Comparison of ENCODE assay signal across 14 cellular contexts in the genomic region with DNA sequence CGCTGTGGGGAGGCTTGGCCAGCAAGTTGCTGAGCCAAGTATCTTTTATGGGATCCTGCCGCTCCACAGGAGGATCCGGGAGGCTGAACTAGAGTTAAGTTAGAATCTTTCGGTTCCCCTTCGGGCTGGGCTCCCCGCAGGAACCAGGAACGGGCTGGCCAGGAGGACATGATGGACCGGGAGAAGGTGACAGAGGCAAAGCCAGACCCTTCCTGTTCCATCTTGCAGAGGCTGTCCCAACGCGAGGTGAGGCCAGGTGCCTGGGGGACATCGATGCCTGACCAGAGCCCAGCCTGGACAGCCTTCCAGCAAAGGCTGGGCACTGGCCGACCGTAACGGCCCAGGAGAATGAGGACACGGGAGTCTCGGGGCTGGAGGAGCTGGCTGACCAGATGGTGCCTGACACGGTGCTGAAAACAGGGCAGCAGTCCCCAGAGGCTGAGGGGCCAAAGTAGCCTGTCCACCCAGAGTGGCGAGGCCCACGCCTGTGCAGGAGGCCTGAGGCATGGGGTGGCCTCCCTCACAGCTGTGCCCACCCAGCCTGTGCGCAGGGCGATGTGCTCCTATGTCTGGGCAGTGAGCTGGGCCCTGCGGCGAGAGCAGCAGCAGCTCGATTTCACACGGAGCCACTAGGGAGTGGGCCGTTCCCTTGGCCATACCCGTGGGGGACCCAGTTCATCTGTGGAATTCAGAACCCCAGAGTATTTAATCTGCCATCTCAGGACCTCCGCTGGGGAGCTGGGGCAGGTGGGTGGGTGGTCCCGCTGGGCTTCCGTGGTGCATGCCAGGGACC. TPM values are rescaled to one million over a fixed set of nuclear protein-coding genes. Genes with fewer than 3 reads are reported as not detected.
DNase-seq lines count a peak whose midpoint lies in the region; ATAC-seq, FAIRE-seq and TF ChIP-seq lines count a peak whose summit lies in the region.
"Had no signal": no experiment of that assay in that cellular context is flagged by ENCODE, and none has a peak within 500 bp of the region (broad histone marks: within the 10 kb centered on the region; RNA-seq: fewer than 3 reads in every experiment).

No MANE protein-coding gene starts in this region.

- DNase-seq in AG04450 (ENCODE audit: low read depth, low spot score) (no peak), DND-41 (no peak), adipocyte (ENCODE audit: low read depth) (no peak), natural killer cell (no peak), ecto neural progenitor cell (ENCODE audit: low spot score) (no peak), GM12891 (ENCODE audit: insufficient read length, low spot score) (no peak)
- DNase-seq: activated gamma-delta T cell treated with Interleukin-2 at 50 U/mL for 16 hours, cortex of kidney, MV-4-11 had no signal

- H3K27me3 ChIP-seq in AG04450 (ENCODE audit: control insufficient read depth, insufficient read depth, low read length) (no peaks in the 10 kb centered on the region), DND-41 (ENCODE audit: insufficient read depth, low read length, poor library complexity) (no peaks in the 10 kb centered on the region), adipocyte (replicated peaks; ENCODE audit: control insufficient read depth, insufficient read depth, low read length) (no peaks in the 10 kb centered on the region)

- H2AFZ ChIP-seq in DND-41 (ENCODE audit: low read depth, low read length): no peak overlapping the region

- peak overlapping the region; percentile 57; the same call in 1 of the 2 replicates for H3K9ac ChIP-seq in DND-41 (ENCODE audit: low read depth, low read length)
- H3K9ac ChIP-seq in adipocyte (ENCODE audit: low read length): peak overlapping the region; percentile 87

- H3K27ac ChIP-seq in AG04450 (ENCODE audit: low read depth, low read length): peak overlapping the region; percentile 11
- H3K27ac ChIP-seq in DND-41 (ENCODE audit: low read length): no peak overlapping the region
- H3K27ac ChIP-seq: WERI-Rb-1 had no signal

- no peaks in the 10 kb centered on the region for H4K20me1 ChIP-seq in DND-41 (ENCODE audit: insufficient read depth, low read length)

- H3K36me3 Mint-ChIP-seq in natural killer cell: no peaks in the 10 kb centered on the region

- H3K27me3 Mint-ChIP-seq in natural killer cell (ENCODE audit: low read depth in 2 of 2): no peaks in the 10 kb centered on the region

- no peaks in the 10 kb centered on the region for H3K9me3 Mint-ChIP-seq in natural killer cell

- peaks cover 3% of the 10 kb centered on the region for H3K79me2 ChIP-seq in DND-41 (ENCODE audit: insufficient read depth, low read length)

- no peak for ATAC-seq in DND-41 (ENCODE audit: insufficient read depth, low read depth)
- ATAC-seq in natural killer cell: no peak
- no peak for ATAC-seq in GM21360 (IDR thresholded peaks at IDR 0.05; ENCODE audit: unreplicated experiment)
- ATAC-seq in HG03521 (IDR thresholded peaks at IDR 0.05; ENCODE audit: unreplicated experiment): no peak

- H3K27ac Mint-ChIP-seq in natural killer cell: no peak overlapping the region

- FAIRE-seq in GM12891 (lab: Jason Lieb, UNC): no peak

- H3K4me3 ChIP-seq in AG04450 (ENCODE audit: low read depth, low read length) (no peak overlapping the region), DND-41 (ENCODE audit: low read depth in 1 of 2, low read length in 2 of 2) (peak overlapping the region in 1 of 2 experiments; percentile 59; a peak in 2 of 4 replicates), adipocyte (ENCODE audit: low read length) (no peak overlapping the region)

- peak overlapping the region; percentile 86 for H3K4me3 Mint-ChIP-seq in natural killer cell

- peaks cover 28% of the 10 kb centered on the region for H3K4me1 ChIP-seq in DND-41 (ENCODE audit: insufficient read depth, low read length)
- peaks cover 11% of the 10 kb centered on the region for H3K4me1 ChIP-seq in adipocyte (ENCODE audit: control insufficient read depth, insufficient read depth, low read length)

- no peak for TF ChIP-seq POLR2A in GM12891 (IDR thresholded peaks at IDR 0.05; ENCODE audit: low read depth, low read length)

- POLR2A ChIA-PET in AG04450 (lab: Yijun Ruan, JAX): no interaction called here

- CTCF ChIA-PET in AG04450 (lab: Charles Lee): interaction anchor here (4.9 kb wide), 1 partner anchor 48 kb away, joined by 26 read pairs; no protein-coding TSS in a partner anchor

- H3K4me1 Mint-ChIP-seq in natural killer cell: peaks cover 0 to 24% of the 10 kb centered on the region in 2 donors

- peak overlapping the region; percentile 81 for H3K4me2 ChIP-seq in DND-41 (ENCODE audit: insufficient read depth, low read length)

- H3K36me3 ChIP-seq in DND-41 (ENCODE audit: insufficient read depth, low read length): no peaks in the 10 kb centered on the region
- H3K36me3 ChIP-seq in adipocyte (ENCODE audit: control insufficient read depth, insufficient read depth, low read length, severe bottlenecking): no peaks in the 10 kb centered on the region
- H3K36me3 ChIP-seq: WERI-Rb-1 had no signal

- intact Hi-C loops in natural killer cell (cut with micrococcal nuclease): no loop called here

- no peak for TF ChIP-seq CTCF in AG04450 (IDR thresholded peaks at IDR 0.05; ENCODE audit: low read depth, low read length)
- TF ChIP-seq CTCF in DND-41 (IDR thresholded peaks at IDR 0.05; ENCODE audit: borderline replicate concordance, extremely low read depth, low read length, poor library complexity, severe bottlenecking): no peak
- no peak for TF ChIP-seq CTCF in natural killer cell (IDR thresholded peaks at IDR 0.05)

- no peaks in the 10 kb centered on the region; the same call in 1 of the 2 replicates for H3K9me3 ChIP-seq in AG04450 (ENCODE audit: control insufficient read depth, insufficient read depth, low read length)
- H3K9me3 ChIP-seq in DND-41 (ENCODE audit: insufficient read depth, low read length, severe bottlenecking): no peaks in the 10 kb centered on the region
- H3K9me3 ChIP-seq in adipocyte (ENCODE audit: control insufficient read depth, low read length): no peaks in the 10 kb centered on the region
- H3K9me3 ChIP-seq: spleen had no signal

TF ChIP-seq in GM12891, 5 proteins besides CTCF, POLR2A, EP300 and RAD21:
- TF ChIP-seq POLR2AphosphoS5 (IDR thresholded peaks at IDR 0.05; ENCODE audit: low read depth, low read length) (no peak), PAX5 (IDR thresholded peaks at IDR 0.05; ENCODE audit: insufficient read depth, low read length, severe bottlenecking) (no peak), POU2F2 (IDR thresholded peaks at IDR 0.05; ENCODE audit: low read depth, low read length) (no peak), SPI1 (IDR thresholded peaks at IDR 0.05; ENCODE audit: low read depth, low read length) (no peak), TAF1 (IDR thresholded peaks at IDR 0.05; ENCODE audit: low read depth, low read length) (no peak)

RNA-seq across cellular contexts. Expression of gene PAOX, which starts 1.8 kb away (rescaled TPM):
- polyA plus RNA-seq in AG04450 (2011; rRNA removed): 3.0 and 3.1 TPM in 2 replicates
- 2.0 and 3.0 TPM in 2 replicates for polyA minus RNA-seq in AG04450 (2011; rRNA and poly(A)+ RNA removed)
- total RNA-seq in natural killer cell: 1 to 10 TPM; 4.2 to 5.8 (median 5.5) TPM
- 5.3 TPM for polyA plus RNA-seq in GM12891 (2012; ENCODE audit: low read depth, missing spikeins)

RNA-seq across cellular contexts. Expression of gene ECHS1, which starts 4.1 kb away (rescaled TPM):
- polyA plus RNA-seq in AG04450 (2011; rRNA removed): 56.6 and 60.9 TPM in 2 replicates
- polyA minus RNA-seq in AG04450 (2011; rRNA and poly(A)+ RNA removed): 38.7 and 43.0 TPM in 2 replicates
- total RNA-seq in natural killer cell: 10 to 100 TPM; 17.7 to 21.3 (median 19.9) TPM
- 71.8 TPM for polyA plus RNA-seq in GM12891 (2012; ENCODE audit: low read depth, missing spikeins)

RNA-seq across cellular contexts. Expression of gene MTG1, which starts 16.7 kb away (rescaled TPM):
- polyA plus RNA-seq in AG04450 (2011; rRNA removed): 36.1 and 40.2 TPM in 2 replicates
- polyA minus RNA-seq in AG04450 (2011; rRNA and poly(A)+ RNA removed): 34.9 and 45.7 TPM in 2 replicates
- total RNA-seq in natural killer cell: 10 to 100 TPM; 64.3 to 76.3 (median 67.1) TPM
- 24.2 TPM for polyA plus RNA-seq in GM12891 (2012; ENCODE audit: low read depth, missing spikeins)

RNA-seq across cellular contexts. Expression of gene FUOM, which starts 19.4 kb away (rescaled TPM):
- 17.8 and 24.3 TPM in 2 replicates for polyA plus RNA-seq in AG04450 (2011; rRNA removed)
- polyA minus RNA-seq in AG04450 (2011; rRNA and poly(A)+ RNA removed): 3.2 and 5.7 TPM in 2 replicates
- total RNA-seq in natural killer cell: 1 to 10 TPM; 7.6 to 9.5 (median 7.9) TPM
- 15.4 TPM for polyA plus RNA-seq in GM12891 (2012; ENCODE audit: low read depth, missing spikeins)
- polyA plus RNA-seq: neural cell had no signal

RNA-seq across cellular contexts. Expression of gene PRAP1, which starts 30.0 kb away (rescaled TPM):
- polyA plus RNA-seq in AG04450 (2011; rRNA removed): not detected in 2 replicates
- polyA minus RNA-seq in AG04450 (2011; rRNA and poly(A)+ RNA removed): not detected in 2 replicates
- not detected for total RNA-seq in natural killer cell
- not detected for polyA plus RNA-seq in GM12891 (2012; ENCODE audit: low read depth, missing spikeins)
- total RNA-seq: spleen had no signal
- polyA plus RNA-seq: neural cell, spleen had no signal
